Comparison of ENCODE assay signal across 18 cellular contexts in the genomic region with DNA sequence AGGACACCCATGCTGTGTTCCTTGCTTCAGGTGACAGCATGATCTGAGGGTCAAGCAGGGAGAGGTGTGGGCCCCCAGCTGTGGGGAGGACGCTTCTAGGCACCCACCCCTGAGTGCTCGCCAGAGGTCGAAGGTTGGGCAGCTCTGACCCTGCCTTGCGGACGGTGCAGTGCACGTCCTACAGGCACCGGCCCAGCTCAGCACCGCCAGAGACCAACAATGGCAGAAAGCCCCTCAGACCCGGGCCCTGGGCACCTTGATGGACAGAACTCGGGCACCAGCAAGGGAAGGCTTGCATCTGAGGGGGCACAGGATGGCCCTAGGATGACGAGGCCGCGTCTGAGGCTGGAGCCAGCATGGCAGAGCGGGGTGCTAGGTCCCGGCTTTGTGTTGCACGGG.
"Had no signal": no experiment of that assay in that cellular context is flagged by ENCODE, and none has a peak within 500 bp of the region (broad histone marks: within the 10 kb centered on the region; RNA-seq: fewer than 3 reads in every experiment).

No MANE protein-coding gene starts in this region.

- DNase-seq: activated T-cell treated with anti-CD3 and anti-CD28 coated beads, Interleukin-2, amount 50 U/mL, for 1 hour; brain microvascular endothelial cell; effector memory CD4-positive, alpha-beta T cell; hippocampal formation; lower lobe of right lung; mesendoderm; naive B cell; retina; stimulated activated CD4-positive, alpha-beta T cell treated with anti-CD3 and anti-CD28 coated beads, Interleukin-4, amount 100 ng/mL, for 1 hour; stimulated activated naive CD4-positive, alpha-beta T cell; testis; trophoblast cell; uterus had no signal

- H3K27ac ChIP-seq: adrenal gland, ascending aorta, brain microvascular endothelial cell, esophagus muscularis mucosa, lower lobe of right lung, testis, uterus had no signal

- H3K27me3 ChIP-seq: adrenal gland, ascending aorta, brain microvascular endothelial cell, esophagus muscularis mucosa, gastrocnemius medialis, testis, uterus had no signal

- FAIRE-seq: endothelial cell of umbilical vein had no signal

- H3K9me3 ChIP-seq: adrenal gland, ascending aorta, esophagus muscularis mucosa, gastrocnemius medialis, lower lobe of right lung, testis, uterus had no signal

- H3K36me3 ChIP-seq: uterus had no signal

- ATAC-seq: lower lobe of right lung had no signal

- H3K4me3 ChIP-seq: adrenal gland, ascending aorta, esophagus muscularis mucosa, gastrocnemius medialis, lower lobe of right lung, testis, uterus had no signal

- H3K4me1 ChIP-seq: ascending aorta, testis, uterus had no signal
